Comparison of ENCODE assay signal across 8 cellular contexts in the genomic region with DNA sequence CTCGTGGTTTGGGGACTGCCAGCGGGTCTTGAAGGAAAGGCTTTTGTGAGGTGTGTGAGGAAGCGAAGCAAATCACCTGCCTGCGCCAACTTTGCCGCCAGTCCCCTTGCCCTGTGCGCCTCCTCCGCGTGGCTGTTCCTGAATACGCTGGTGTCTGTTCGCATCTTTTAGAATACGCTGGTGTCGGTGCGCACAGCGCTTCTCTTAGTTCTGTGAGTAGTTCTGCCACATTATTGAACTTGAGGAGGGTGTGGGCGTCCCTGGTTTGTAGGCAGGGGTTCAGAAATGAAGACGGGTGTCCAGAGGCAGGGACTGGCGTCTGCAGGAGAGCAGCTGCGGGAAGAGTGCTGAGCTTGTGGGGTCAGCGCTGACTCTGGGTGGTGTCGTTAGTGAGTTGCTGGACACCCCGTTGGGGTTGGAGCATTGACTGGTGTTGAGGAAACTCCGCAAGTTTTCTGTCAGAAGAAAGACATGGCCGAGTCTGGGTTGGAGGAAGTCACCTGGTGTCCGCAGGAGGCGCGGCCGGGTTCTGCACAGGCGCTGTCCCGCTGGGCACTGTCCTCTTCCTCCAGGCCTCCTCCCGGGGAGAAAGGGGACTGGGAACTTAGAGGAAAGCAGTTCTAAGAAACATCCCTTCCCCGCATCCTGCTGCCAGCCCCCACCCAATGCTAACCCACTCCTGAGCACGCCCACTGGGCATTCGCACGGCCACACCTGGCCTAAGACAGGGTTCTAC. TPM values are rescaled to one million over a fixed set of nuclear protein-coding genes. Genes with fewer than 3 reads are reported as not detected.
DNase-seq lines count a peak whose midpoint lies in the region; ATAC-seq and TF ChIP-seq lines count a peak whose summit lies in the region.

No MANE protein-coding gene starts in this region.

- no peaks in the 10 kb centered on the region for H3K27me3 Mint-ChIP-seq in activated T-helper 17 cell treated with anti-CD3 and anti-CD28 coated beads, Interleukin-2, amount 50 U/mL, for 72 hours

- H3K27ac Mint-ChIP-seq in activated T-helper 17 cell treated with anti-CD3 and anti-CD28 coated beads, Interleukin-2, amount 50 U/mL, for 72 hours: peak overlapping the region; percentile 70

- H3K4me1 Mint-ChIP-seq in activated T-helper 17 cell treated with anti-CD3 and anti-CD28 coated beads, Interleukin-2, amount 50 U/mL, for 72 hours: peaks cover 12% of the 10 kb centered on the region

- H3K9me3 Mint-ChIP-seq in activated T-helper 17 cell treated with anti-CD3 and anti-CD28 coated beads, Interleukin-2, amount 50 U/mL, for 72 hours: peaks cover 4% of the 10 kb centered on the region

- ATAC-seq in GM21515 (IDR thresholded peaks at IDR 0.05; ENCODE audit: unreplicated experiment): peak; percentile 19
- ATAC-seq in activated T-helper 17 cell treated with anti-CD3 and anti-CD28 coated beads, Interleukin-2, amount 50 U/mL, for 72 hours (replicated peaks): peak; percentile 18
- ATAC-seq in omental fat pad (ENCODE audit: low FRiP score): peak; percentile 19
- ATAC-seq in GM18858 (IDR thresholded peaks at IDR 0.05; ENCODE audit: unreplicated experiment): no peak

- H3K4me3 Mint-ChIP-seq in activated T-helper 17 cell treated with anti-CD3 and anti-CD28 coated beads, Interleukin-2, amount 50 U/mL, for 72 hours: peak overlapping the region; percentile 75

- DNase-seq in DMS 273 (lab: John Stamatoyannopoulos, UW; ENCODE audit: unreplicated experiment) (peak; percentile 55), MV-4-11 (lab: John Stamatoyannopoulos, UW) (peak; percentile 45), glomerular visceral epithelial cell (ENCODE audit: extremely low spot score) (peak; percentile 3), omental fat pad (ENCODE audit: low spot score) (peak; percentile 31), GDM1 (lab: John Stamatoyannopoulos, UW) (no peak)

- no peak for TF ChIP-seq CTCF in omental fat pad (IDR thresholded peaks at IDR 0.05)

- peaks cover 37% of the 10 kb centered on the region for H3K36me3 Mint-ChIP-seq in activated T-helper 17 cell treated with anti-CD3 and anti-CD28 coated beads, Interleukin-2, amount 50 U/mL, for 72 hours (ENCODE audit: low read depth)

RNA-seq across cellular contexts. Expression of a gene that starts 1.0 kb away (rescaled TPM):
- 1 to 10 TPM; 1.7 to 6.8 TPM for total RNA-seq in activated T-helper 17 cell treated with anti-CD3 and anti-CD28 coated beads, Interleukin-2, amount 50 U/mL, for 72 hours
- total RNA-seq in omental fat pad: 10 to 100 TPM in 1 of 4 donors, 1 to 10 TPM in 3; 3.6 to 14.7 (median 4.6) TPM
